In the genomic region with DNA sequence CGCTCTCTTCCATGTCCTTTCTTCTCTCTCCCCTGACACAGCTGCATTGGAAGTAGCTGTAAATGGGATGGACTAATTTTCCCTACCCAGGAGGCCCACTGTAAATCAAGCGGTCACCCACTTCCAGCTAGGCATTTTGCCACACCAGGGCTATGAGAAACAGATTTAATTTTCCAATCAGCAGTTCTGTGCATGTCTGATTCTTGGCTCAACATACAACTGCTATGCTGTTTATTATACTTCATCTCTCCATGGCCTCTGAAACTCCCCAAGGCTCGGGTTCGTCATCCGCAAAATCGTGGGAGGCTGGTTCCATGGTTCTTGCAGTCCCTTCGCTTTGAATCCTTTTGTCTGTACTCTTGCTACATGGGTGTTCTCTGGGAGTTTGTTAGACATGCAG, we compare ENCODE assay signal across 1 cellular context.
TF ChIP-seq lines count a peak whose summit lies in the region.

No MANE protein-coding gene starts in this region.

TF ChIP-seq in endothelial cell of umbilical vein, 7 proteins besides CTCF, POLR2A, EP300 and RAD21:
- TF ChIP-seq EZH2 (IDR thresholded peaks at IDR 0.05; ENCODE audit: borderline replicate concordance, low read depth, low read length, severe bottlenecking): no peak
- no peak for TF ChIP-seq JUN (IDR thresholded peaks at IDR 0.05; ENCODE audit: borderline replicate concordance, insufficient read depth, insufficient read length, low read depth)
- TF ChIP-seq POLR2AphosphoS5 (IDR thresholded peaks at IDR 0.05; ENCODE audit: insufficient read depth, low read depth, low read length): no peak
- TF ChIP-seq, protein P1, sequence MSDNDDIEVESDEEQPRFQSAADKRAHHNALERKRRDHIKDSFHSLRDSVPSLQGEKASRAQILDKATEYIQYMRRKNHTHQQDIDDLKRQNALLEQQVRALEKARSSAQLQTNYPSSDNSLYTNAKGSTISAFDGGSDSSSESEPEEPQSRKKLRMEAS (IDR thresholded peaks at IDR 0.05; ENCODE audit: insufficient read depth, insufficient read length): no peak
- no peak for TF ChIP-seq FOS (IDR thresholded peaks at IDR 0.05; ENCODE audit: borderline replicate concordance, insufficient read depth, low read length)
- no peak for TF ChIP-seq GATA2 (IDR thresholded peaks at IDR 0.05; ENCODE audit: insufficient read depth, insufficient read length, low read depth, low read length)
- TF ChIP-seq MYC (IDR thresholded peaks at IDR 0.05; ENCODE audit: low read depth, low read length): no peak
